Comparison of ENCODE assay signal across 26 cellular contexts in the genomic region with DNA sequence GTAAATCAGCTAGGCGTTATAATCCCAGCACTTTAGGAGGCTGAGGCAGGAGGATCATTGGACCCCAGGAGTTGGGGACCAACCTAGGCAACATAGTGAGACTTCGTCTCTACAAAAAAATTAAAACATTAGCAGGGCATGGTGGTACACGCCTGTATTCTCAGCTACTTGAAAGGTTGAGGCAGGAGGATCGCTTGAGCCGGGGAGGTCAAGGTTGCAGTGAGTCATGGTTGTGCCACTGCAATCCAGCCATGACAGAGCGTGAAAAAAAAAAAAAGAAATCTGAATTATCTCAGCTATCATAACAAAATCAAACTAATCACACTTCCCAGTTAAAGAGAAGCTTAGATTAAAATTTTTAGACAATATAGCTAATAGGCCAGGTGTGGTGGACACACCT.
"Had no signal": no experiment of that assay in that cellular context is flagged by ENCODE, and none has a peak within 500 bp of the region (broad histone marks: within the 10 kb centered on the region; RNA-seq: fewer than 3 reads in every experiment).

No MANE protein-coding gene starts in this region.

- H3K4me1 Mint-ChIP-seq: activated B cell treated with CpG ODN at 0.5 μM for 24 hours; activated CD4-positive, alpha-beta memory T cell treated with anti-CD3 and anti-CD28 coated beads, Interleukin-2, amount 10 ng/mL, durations not matched to agents 7 days and 5 days; brain had no signal

- H3K27me3 Mint-ChIP-seq: activated B cell treated with CpG ODN at 0.5 μM for 24 hours; activated CD4-positive, alpha-beta memory T cell treated with anti-CD3 and anti-CD28 coated beads, Interleukin-2, amount 10 ng/mL, durations not matched to agents 7 days and 5 days; T-cell had no signal

- FAIRE-seq: astrocyte had no signal

- ATAC-seq: Panc1, Right ventricle myocardium inferior, T-cell had no signal

- H3K27ac Mint-ChIP-seq: activated B cell treated with CpG ODN at 0.5 μM for 24 hours; activated CD4-positive, alpha-beta memory T cell treated with anti-CD3 and anti-CD28 coated beads, Interleukin-2, amount 10 ng/mL, durations not matched to agents 7 days and 5 days; brain; T-cell had no signal

- H3K4me3 Mint-ChIP-seq: activated B cell treated with CpG ODN at 0.5 μM for 24 hours; activated CD4-positive, alpha-beta memory T cell treated with anti-CD3 and anti-CD28 coated beads, Interleukin-2, amount 10 ng/mL, durations not matched to agents 7 days and 5 days; brain; T-cell had no signal

- H3K27ac ChIP-seq: SK-N-MC had no signal

- H3K9me3 Mint-ChIP-seq: activated B cell treated with CpG ODN at 0.5 μM for 24 hours; activated CD4-positive, alpha-beta memory T cell treated with anti-CD3 and anti-CD28 coated beads, Interleukin-2, amount 10 ng/mL, durations not matched to agents 7 days and 5 days; T-cell had no signal

- DNase-seq: activated B cell treated with CpG ODN at 0.5 μM for 24 hours; activated CD4-positive, alpha-beta memory T cell treated with anti-CD3 and anti-CD28 coated beads, Interleukin-2, amount 10 ng/mL, durations not matched to agents 7 days and 5 days; activated CD4-positive, alpha-beta T cell treated with anti-CD3 and anti-CD28 coated beads for 1 hour; activated CD4-positive, alpha-beta T cell treated with anti-CD3 and anti-CD28 coated beads, Interleukin-2, amount 50 U/mL, for 1 hour; activated naive CD4-positive, alpha-beta T cell treated with anti-CD3 and anti-CD28 coated beads, Interleukin-2, amount 50 U/mL, for 16 hours; activated T-cell treated with anti-CD3 and anti-CD28 coated beads for 4 hours; amygdala; MM.1S; NCI-H1105; NCI-H1436; NCI-H1694 treated with DMSO at 0.1 percent for 48 hours; NCI-H2029 treated with DMSO at 0.1 percent for 48 hours; NCI-H345; NCI-H510A; NCI-H526 treated with DMSO at 0.1 percent for 48 hours; NCI-H82; OCI-M1; RPMI8226; T-cell; T-helper 2 cell; T1000 had no signal

- H3K4me3 ChIP-seq: SK-N-MC had no signal
